In genomic region chr11:82871646-82872045, GRCh38 we compare ENCODE assay signal across 24 cellular contexts.
"Had no signal": no experiment of that assay in that cellular context is flagged by ENCODE, and none has a peak within 500 bp of the region (broad histone marks: within the 10 kb centered on the region; RNA-seq: fewer than 3 reads in every experiment).

No MANE protein-coding gene starts in this region.

- H3K27me3 Mint-ChIP-seq: dendritic cell treated with granulocyte-macrophage colony-stimulating factor and Interleukin-4, amounts not matched to agents 40 ng/mL and 50 ng/mL, for 4 days; effector memory CD8-positive, alpha-beta T cell; naive B cell; progenitor cell of endocrine pancreas had no signal

- H3K9me3 ChIP-seq: esophagus squamous epithelium, heart left ventricle, pancreas, tibial artery, upper lobe of right lung, vagina had no signal

- H3K4me3 Mint-ChIP-seq: dendritic cell treated with granulocyte-macrophage colony-stimulating factor and Interleukin-4, amounts not matched to agents 40 ng/mL and 50 ng/mL, for 4 days; effector memory CD8-positive, alpha-beta T cell; naive B cell; nephron; stimulated activated effector memory CD8-positive, alpha-beta T cell treated with anti-CD3 and anti-CD28 coated beads, Interleukin-12 subunit alpha, Interleukin-12 subunit beta, amount 100 ng/mL, for 72 hours had no signal

- H3K27me3 ChIP-seq: esophagus squamous epithelium, heart left ventricle, pancreas, tibial artery, upper lobe of right lung, vagina had no signal

- H3K27ac ChIP-seq: esophagus squamous epithelium, heart left ventricle, pancreas, tibial artery, upper lobe of right lung, vagina had no signal

- H3K36me3 ChIP-seq: esophagus squamous epithelium, heart left ventricle, pancreas, tibial artery, upper lobe of right lung, vagina had no signal

- H3K4me2 ChIP-seq: smooth muscle cell had no signal

- FAIRE-seq: frontal cortex, pancreas had no signal

- H3K27ac Mint-ChIP-seq: effector memory CD8-positive, alpha-beta T cell; nephron; progenitor cell of endocrine pancreas; stimulated activated effector memory CD8-positive, alpha-beta T cell treated with anti-CD3 and anti-CD28 coated beads, Interleukin-12 subunit alpha, Interleukin-12 subunit beta, amount 100 ng/mL, for 72 hours had no signal

- H3K4me1 ChIP-seq: pancreas had no signal

- H3K9me3 Mint-ChIP-seq: effector memory CD8-positive, alpha-beta T cell; stimulated activated effector memory CD8-positive, alpha-beta T cell treated with anti-CD3 and anti-CD28 coated beads, Interleukin-12 subunit alpha, Interleukin-12 subunit beta, amount 100 ng/mL, for 72 hours had no signal

- DNase-seq: effector memory CD8-positive, alpha-beta T cell; esophagus squamous epithelium; heart left ventricle; hippocampal formation; left colon; left ventricle myocardium superior; mesenchymal stem cell; naive B cell; occipital lobe; pancreas; right cardiac atrium; stimulated activated CD4-positive, alpha-beta T cell treated with anti-CD3 and anti-CD28 coated beads, Interleukin-4, amount 100 ng/mL, for 1 hour; stimulated activated CD8-positive, alpha-beta memory T cell treated with anti-CD3 and anti-CD28 coated beads, Interleukin-4, amount 100 ng/mL, for 48 hours; stimulated activated naive CD8-positive, alpha-beta T cell treated with anti-CD3 and anti-CD28 coated beads, Interleukin-15, Interleukin-2, amounts not matched to agents 100 U/mL and 50 U/mL, for 24 hours; tibial artery; upper lobe of right lung had no signal

- ATAC-seq: effector memory CD8-positive, alpha-beta T cell; heart left ventricle; left colon; left ventricle myocardium superior; pancreas; right cardiac atrium; stimulated activated effector memory CD8-positive, alpha-beta T cell treated with anti-CD3 and anti-CD28 coated beads, Interleukin-12 subunit alpha, Interleukin-12 subunit beta, amount 100 ng/mL, for 72 hours; stimulated activated naive CD8-positive, alpha-beta T cell treated with anti-CD3 and anti-CD28 coated beads, Interleukin-15, Interleukin-2, amounts not matched to agents 100 U/mL and 50 U/mL, for 24 hours; upper lobe of right lung had no signal

- H3K36me3 Mint-ChIP-seq: stimulated activated effector memory CD8-positive, alpha-beta T cell treated with anti-CD3 and anti-CD28 coated beads, Interleukin-12 subunit alpha, Interleukin-12 subunit beta, amount 100 ng/mL, for 72 hours had no signal

- H3K4me3 ChIP-seq: esophagus squamous epithelium, heart left ventricle, lung, pancreas, smooth muscle cell, tibial artery, upper lobe of right lung, vagina had no signal
